ENCODE assay signal across 9 cellular contexts in the genomic region with DNA sequence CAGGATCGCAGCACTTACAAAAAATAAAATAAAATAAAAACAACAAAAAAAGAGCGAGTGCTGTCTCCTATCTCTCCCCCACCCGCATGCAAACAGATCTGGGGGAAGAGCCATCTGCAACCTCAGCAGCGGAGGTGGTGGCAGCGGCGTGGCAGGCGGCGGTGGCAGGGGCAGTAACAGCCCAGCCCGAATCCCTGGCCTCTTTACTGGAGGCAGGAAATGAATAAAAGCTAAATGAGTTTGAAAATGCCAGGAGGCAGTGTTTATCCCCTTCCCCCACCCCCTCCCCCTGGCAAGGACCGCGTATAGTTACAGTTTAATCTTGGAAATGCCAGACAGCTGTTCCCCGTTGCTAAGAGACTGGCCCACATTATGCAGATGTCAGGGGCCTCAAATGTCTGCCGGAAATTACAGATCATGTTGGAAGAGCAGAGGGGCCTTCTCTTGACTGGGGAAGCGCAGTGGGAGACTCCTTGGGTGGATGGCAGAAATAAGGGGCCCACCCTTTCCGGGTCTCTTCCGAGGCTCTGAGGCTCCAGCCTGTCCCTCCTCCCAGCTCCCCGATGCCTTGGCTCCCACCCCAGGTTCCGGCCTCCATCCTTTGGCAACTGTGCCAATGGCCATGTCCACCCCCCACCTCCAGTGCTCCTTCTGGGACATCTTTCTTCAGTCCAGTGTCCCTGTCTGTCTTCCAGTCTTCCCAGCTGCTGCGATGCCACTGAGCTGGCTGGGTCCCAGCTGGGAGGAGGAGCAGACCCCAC.
DNase-seq lines count a peak whose midpoint lies in the region; ATAC-seq lines count a peak whose summit lies in the region.
"Had no signal": no experiment of that assay in that cellular context is flagged by ENCODE, and none has a peak within 500 bp of the region (broad histone marks: within the 10 kb centered on the region; RNA-seq: fewer than 3 reads in every experiment).

No MANE protein-coding gene starts in this region.

- no peaks in the 10 kb centered on the region for H3K9me3 Mint-ChIP-seq in naive thymus-derived CD8-positive, alpha-beta T cell

- H3K27me3 ChIP-seq in esophagus (ENCODE audit: control insufficient read depth in 1 of 2, insufficient read depth in 2 of 2, low read length in 2 of 2) = no peaks in the 10 kb centered on the region

- POLR2A ChIA-PET in naive thymus-derived CD8-positive, alpha-beta T cell (lab: Charles Lee) = interaction anchor here (0.6 to 3.2 kb wide), 13 partner anchors 10 to 120 kb away, joined by 3 to 17 read pairs (median 3); no protein-coding TSS in a partner anchor

- no peaks in the 10 kb centered on the region for H3K9me3 ChIP-seq in esophagus (ENCODE audit: control insufficient read depth in 2 of 2, insufficient read depth in 1 of 2, low read depth in 1 of 2, low read length in 1 of 2)

- peak overlapping the region; percentile 97 to 98 for H3K27ac ChIP-seq in esophagus (ENCODE audit: low read depth in 2 of 2, low read length in 1 of 2)
- H3K27ac ChIP-seq: KMS-11 had no signal

- WGBS in esophagus, 2 donors = 14 to 19% methylated on average over 19 of the region's 19 CpGs

- H3K36me3 Mint-ChIP-seq in naive thymus-derived CD8-positive, alpha-beta T cell = no peaks in the 10 kb centered on the region

- peaks cover 10 to 59% (median 54%) of the 10 kb centered on the region in 4 donors for H3K4me1 Mint-ChIP-seq in naive thymus-derived CD8-positive, alpha-beta T cell

- ATAC-seq in naive thymus-derived CD8-positive, alpha-beta T cell = peak; percentile 78 to 82
- ATAC-seq in GM18519 (IDR thresholded peaks at IDR 0.05; ENCODE audit: low FRiP score, unreplicated experiment) = no peak
- no peak for ATAC-seq in GM19351 (IDR thresholded peaks at IDR 0.05; ENCODE audit: unreplicated experiment)
- no peak for ATAC-seq in GM18520 (IDR thresholded peaks at IDR 0.05; ENCODE audit: unreplicated experiment)

- peak overlapping the region in 8 of 10 donors; percentile 25 to 84 (median 62) for H3K27ac Mint-ChIP-seq in naive thymus-derived CD8-positive, alpha-beta T cell

- H3K4me3 Mint-ChIP-seq in naive thymus-derived CD8-positive, alpha-beta T cell = peak overlapping the region; percentile 25 to 82 (median 54)

- peaks cover 8 to 27% of the 10 kb centered on the region in 2 donors for H3K4me1 ChIP-seq in esophagus (ENCODE audit: control insufficient read depth in 2 of 2, insufficient read depth in 2 of 2, low read length in 1 of 2)

- DNase-seq in DMS153 treated with DMSO at 0.1 percent for 48 hours (lab: John Stamatoyannopoulos, UW; ENCODE audit: unreplicated experiment) (peak; percentile 81), NCI-H1105 treated with DMSO at 0.1 percent for 48 hours (lab: John Stamatoyannopoulos, UW) (peak; percentile 96), T-helper 22 cell (ENCODE audit: low read depth) (peak; percentile 34)
- DNase-seq in naive thymus-derived CD8-positive, alpha-beta T cell = peak in 6 of 10 donors; percentile 24 to 49 (median 40)

- no peaks in the 10 kb centered on the region for H3K36me3 ChIP-seq in esophagus (ENCODE audit: control insufficient read depth in 2 of 2, insufficient read depth in 2 of 2, low read length in 1 of 2)

- no peaks in the 10 kb centered on the region for H3K27me3 Mint-ChIP-seq in naive thymus-derived CD8-positive, alpha-beta T cell

- H3K4me3 ChIP-seq in esophagus (ENCODE audit: low read depth in 1 of 2, low read length in 2 of 2) = no peak overlapping the region

Comparison
In these comparisons a context has a peak if more than half of its experiments do, and no peak if none do; other contexts are left out.
1. DNase-seq: peak in every context shown above with its lines; median percentile 96 in NCI-H1105 treated with DMSO at 0.1 percent for 48 hours; 81 in DMS153 treated with DMSO at 0.1 percent for 48 hours; 40 in naive thymus-derived CD8-positive, alpha-beta T cell; 34 in T-helper 22 cell.
2. ATAC-seq: peak in naive thymus-derived CD8-positive, alpha-beta T cell (2 of 2); none in GM18519 (single experiment), GM19351 (single experiment) and GM18520 (single experiment).